In genomic region chr4:37450309-37450708, GRCh38 we compare ENCODE assay signal across 31 cellular contexts.
"Had no signal": no experiment of that assay in that cellular context is flagged by ENCODE, and none has a peak within 500 bp of the region (broad histone marks: within the 10 kb centered on the region; RNA-seq: fewer than 3 reads in every experiment).

No MANE protein-coding gene starts in this region.

- DNase-seq: activated effector memory CD4-positive, alpha-beta T cell treated with anti-CD3 and anti-CD28 coated beads, Interleukin-2, amount 50 U/mL, for 16 hours; activated effector memory CD4-positive, alpha-beta T cell treated with Interleukin-2 at 50 U/mL for 16 hours; activated gamma-delta T cell; activated gamma-delta T cell treated with Interleukin-2 at 50 U/mL for 16 hours; activated naive CD4-positive, alpha-beta T cell; activated naive CD4-positive, alpha-beta T cell treated with anti-CD3 and anti-CD28 coated beads for 36 hours; activated naive CD4-positive, alpha-beta T cell treated with anti-CD3 and anti-CD28 coated beads, Interleukin-2, amount 10 ng/mL, durations not matched to agents 7 days and 5 days; activated naive CD4-positive, alpha-beta T cell treated with anti-CD3 and anti-CD28 coated beads, Interleukin-2, amount 50 U/mL, for 16 hours; activated naive CD4-positive, alpha-beta T cell treated with Interleukin-2 at 50 U/mL for 16 hours; activated naive CD8-positive, alpha-beta T cell treated with anti-CD3 and anti-CD28 coated beads for 36 hours; activated naive CD8-positive, alpha-beta T cell treated with anti-CD3 and anti-CD28 coated beads, Interleukin-2, amount 10 ng/mL, durations not matched to agents 7 days and 5 days; activated naive CD8-positive, alpha-beta T cell treated with anti-CD3 and anti-CD28 coated beads, Interleukin-2, amount 50 U/mL, for 24 hours; activated T-cell treated with anti-CD3 and anti-CD28 coated beads, Interleukin-2, amount 50 U/mL, for 1 hour; activated T-cell treated with anti-CD3 and anti-CD28 coated beads, Interleukin-2, amount 50 U/mL, for 24 hours; activated T-cell treated with anti-CD3 and anti-CD28 coated beads, Interleukin-2, amount 50 U/mL, for 4 hours; activated T-cell treated with anti-CD3 and anti-CD28 coated beads, Interleukin-2, amount 50 U/mL, for 48 hours; activated T-cell treated with anti-CD3 and anti-CD28 coated beads, Interleukin-2, amount 50 U/mL, for 72 hours; adrenal gland; amniotic stem cell; amygdala; anterior cingulate cortex; aorta; brain microvascular endothelial cell; caudate nucleus; central memory CD4-positive, alpha-beta T cell; cerebellar nuclear complex had no signal

- ATAC-seq: activated naive CD4-positive, alpha-beta T cell treated with anti-CD3 and anti-CD28 coated beads, Interleukin-2, amount 50 U/mL, for 72 hours; activated naive CD8-positive, alpha-beta T cell treated with anti-CD3 and anti-CD28 coated beads, Interleukin-2, amount 50 U/mL, for 24 hours; activated T-cell treated with anti-CD3 and anti-CD28 coated beads, Interleukin-2, amount 50 U/mL, for 4 hours; activated T-cell treated with anti-CD3 and anti-CD28 coated beads, Interleukin-2, amount 50 U/mL, for 72 hours; activated T-helper 17 cell treated with anti-CD3 and anti-CD28 coated beads, Interleukin-2, amount 50 U/mL, for 72 hours; body of pancreas had no signal

- FAIRE-seq: astrocyte, bronchial epithelial cell had no signal
